ENCODE assay signal across 1 cellular context in the genomic region with DNA sequence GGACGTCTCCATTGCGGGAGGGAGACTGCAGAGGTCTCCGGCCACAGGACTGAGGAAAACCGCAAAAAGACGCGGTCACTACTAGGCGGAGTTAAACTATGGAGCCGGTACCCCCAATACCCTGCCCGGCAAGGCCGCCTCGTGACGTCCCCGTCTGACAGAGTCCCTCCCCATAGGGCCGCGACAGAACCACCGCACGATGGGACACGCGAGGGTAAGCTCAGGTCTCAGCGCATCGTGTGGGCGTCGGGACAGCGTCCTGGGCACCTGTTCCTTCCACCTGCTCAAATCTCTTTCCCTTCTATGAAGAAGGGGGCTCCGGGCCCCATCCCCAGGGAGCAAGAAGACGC.
TF ChIP-seq lines count a peak whose summit lies in the region.

No MANE protein-coding gene starts in this region.

TF ChIP-seq in HepG2, 621 proteins besides CTCF, POLR2A, EP300 and RAD21 (continued from another document and continues in another):
- TF ChIP-seq, protein P1, sequence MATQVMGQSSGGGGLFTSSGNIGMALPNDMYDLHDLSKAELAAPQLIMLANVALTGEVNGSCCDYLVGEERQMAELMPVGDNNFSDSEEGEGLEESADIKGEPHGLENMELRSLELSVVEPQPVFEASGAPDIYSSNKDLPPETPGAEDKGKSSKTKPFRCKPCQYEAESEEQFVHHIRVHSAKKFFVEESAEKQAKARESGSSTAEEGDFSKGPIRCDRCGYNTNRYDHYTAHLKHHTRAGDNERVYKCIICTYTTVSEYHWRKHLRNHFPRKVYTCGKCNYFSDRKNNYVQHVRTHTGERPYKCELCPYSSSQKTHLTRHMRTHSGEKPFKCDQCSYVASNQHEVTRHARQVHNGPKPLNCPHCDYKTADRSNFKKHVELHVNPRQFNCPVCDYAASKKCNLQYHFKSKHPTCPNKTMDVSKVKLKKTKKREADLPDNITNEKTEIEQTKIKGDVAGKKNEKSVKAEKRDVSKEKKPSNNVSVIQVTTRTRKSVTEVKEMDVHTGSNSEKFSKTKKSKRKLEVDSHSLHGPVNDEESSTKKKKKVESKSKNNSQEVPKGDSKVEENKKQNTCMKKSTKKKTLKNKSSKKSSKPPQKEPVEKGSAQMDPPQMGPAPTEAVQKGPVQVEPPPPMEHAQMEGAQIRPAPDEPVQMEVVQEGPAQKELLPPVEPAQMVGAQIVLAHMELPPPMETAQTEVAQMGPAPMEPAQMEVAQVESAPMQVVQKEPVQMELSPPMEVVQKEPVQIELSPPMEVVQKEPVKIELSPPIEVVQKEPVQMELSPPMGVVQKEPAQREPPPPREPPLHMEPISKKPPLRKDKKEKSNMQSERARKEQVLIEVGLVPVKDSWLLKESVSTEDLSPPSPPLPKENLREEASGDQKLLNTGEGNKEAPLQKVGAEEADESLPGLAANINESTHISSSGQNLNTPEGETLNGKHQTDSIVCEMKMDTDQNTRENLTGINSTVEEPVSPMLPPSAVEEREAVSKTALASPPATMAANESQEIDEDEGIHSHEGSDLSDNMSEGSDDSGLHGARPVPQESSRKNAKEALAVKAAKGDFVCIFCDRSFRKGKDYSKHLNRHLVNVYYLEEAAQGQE (IDR thresholded peaks at IDR 0.05; ENCODE audit: borderline replicate concordance in 1 of 2, low read depth in 1 of 2, low read length in 2 of 2): no peak
- no peak; the same call in 1 of the 2 replicates for TF ChIP-seq ZNF788 (CRISPR knock-in tag; IDR thresholded peaks at IDR 0.05; ENCODE audit: borderline replicate concordance)
- TF ChIP-seq, protein P2, sequence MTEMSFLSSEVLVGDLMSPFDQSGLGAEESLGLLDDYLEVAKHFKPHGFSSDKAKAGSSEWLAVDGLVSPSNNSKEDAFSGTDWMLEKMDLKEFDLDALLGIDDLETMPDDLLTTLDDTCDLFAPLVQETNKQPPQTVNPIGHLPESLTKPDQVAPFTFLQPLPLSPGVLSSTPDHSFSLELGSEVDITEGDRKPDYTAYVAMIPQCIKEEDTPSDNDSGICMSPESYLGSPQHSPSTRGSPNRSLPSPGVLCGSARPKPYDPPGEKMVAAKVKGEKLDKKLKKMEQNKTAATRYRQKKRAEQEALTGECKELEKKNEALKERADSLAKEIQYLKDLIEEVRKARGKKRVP (CRISPR knock-in tag; IDR thresholded peaks at IDR 0.05): 0 out of 4 replicates have a peak, but pooled peaks of 1 of the 2 experiments have one; percentile 2
- TF ChIP-seq ZNF30 (CRISPR knock-in tag; IDR thresholded peaks at IDR 0.05): 0 out of 2 replicates have a peak, but pooled peaks have one; percentile 11
- 0 out of 2 replicates have a peak, but pooled peaks have one; percentile 10 for TF ChIP-seq NCOR1 (IDR thresholded peaks at IDR 0.05; ENCODE audit: borderline replicate concordance, low read length)
- TF ChIP-seq IRX3 (CRISPR knock-in tag; IDR thresholded peaks at IDR 0.05; ENCODE audit: borderline replicate concordance, low read depth): no peak; the same call in 1 of the 2 replicates
- TF ChIP-seq RNF2 (conservative IDR thresholded peaks at IDR 0.05; ENCODE audit: low read depth): peak; percentile 69
- 0 out of 2 replicates have a peak, but pooled peaks have one; percentile 21 for TF ChIP-seq JUND (CRISPR knock-in tag; IDR thresholded peaks at IDR 0.05)
- TF ChIP-seq, protein P3, sequence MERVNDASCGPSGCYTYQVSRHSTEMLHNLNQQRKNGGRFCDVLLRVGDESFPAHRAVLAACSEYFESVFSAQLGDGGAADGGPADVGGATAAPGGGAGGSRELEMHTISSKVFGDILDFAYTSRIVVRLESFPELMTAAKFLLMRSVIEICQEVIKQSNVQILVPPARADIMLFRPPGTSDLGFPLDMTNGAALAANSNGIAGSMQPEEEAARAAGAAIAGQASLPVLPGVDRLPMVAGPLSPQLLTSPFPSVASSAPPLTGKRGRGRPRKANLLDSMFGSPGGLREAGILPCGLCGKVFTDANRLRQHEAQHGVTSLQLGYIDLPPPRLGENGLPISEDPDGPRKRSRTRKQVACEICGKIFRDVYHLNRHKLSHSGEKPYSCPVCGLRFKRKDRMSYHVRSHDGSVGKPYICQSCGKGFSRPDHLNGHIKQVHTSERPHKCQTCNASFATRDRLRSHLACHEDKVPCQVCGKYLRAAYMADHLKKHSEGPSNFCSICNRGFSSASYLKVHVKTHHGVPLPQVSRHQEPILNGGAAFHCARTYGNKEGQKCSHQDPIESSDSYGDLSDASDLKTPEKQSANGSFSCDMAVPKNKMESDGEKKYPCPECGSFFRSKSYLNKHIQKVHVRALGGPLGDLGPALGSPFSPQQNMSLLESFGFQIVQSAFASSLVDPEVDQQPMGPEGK (CRISPR knock-in tag; IDR thresholded peaks at IDR 0.05): no peak
- 0 out of 2 replicates have a peak, but pooled peaks have one; percentile 65 for TF ChIP-seq MTF2 (CRISPR knock-in tag; IDR thresholded peaks at IDR 0.05; ENCODE audit: borderline replicate concordance)
- TF ChIP-seq DMAP1 (CRISPR knock-in tag; IDR thresholded peaks at IDR 0.05): no peak
- peak; percentile 70; the same call in 1 of the 2 replicates for TF ChIP-seq SRY (CRISPR knock-in tag; IDR thresholded peaks at IDR 0.05)
- TF ChIP-seq TBP (CRISPR knock-in tag; IDR thresholded peaks at IDR 0.05): no peak
- TF ChIP-seq ZFYVE20 (CRISPR knock-in tag; IDR thresholded peaks at IDR 0.05; ENCODE audit: borderline replicate concordance, low read depth): no peak
- TF ChIP-seq, protein P4, sequence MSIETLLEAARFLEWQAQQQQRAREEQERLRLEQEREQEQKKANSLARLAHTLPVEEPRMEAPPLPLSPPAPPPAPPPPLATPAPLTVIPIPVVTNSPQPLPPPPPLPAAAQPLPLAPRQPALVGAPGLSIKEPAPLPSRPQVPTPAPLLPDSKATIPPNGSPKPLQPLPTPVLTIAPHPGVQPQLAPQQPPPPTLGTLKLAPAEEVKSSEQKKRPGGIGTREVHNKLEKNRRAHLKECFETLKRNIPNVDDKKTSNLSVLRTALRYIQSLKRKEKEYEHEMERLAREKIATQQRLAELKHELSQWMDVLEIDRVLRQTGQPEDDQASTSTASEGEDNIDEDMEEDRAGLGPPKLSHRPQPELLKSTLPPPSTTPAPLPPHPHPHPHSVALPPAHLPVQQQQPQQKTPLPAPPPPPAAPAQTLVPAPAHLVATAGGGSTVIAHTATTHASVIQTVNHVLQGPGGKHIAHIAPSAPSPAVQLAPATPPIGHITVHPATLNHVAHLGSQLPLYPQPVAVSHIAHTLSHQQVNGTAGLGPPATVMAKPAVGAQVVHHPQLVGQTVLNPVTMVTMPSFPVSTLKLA (IDR thresholded peaks at IDR 0.05): no peak
- no peak for TF ChIP-seq ZNF256 (CRISPR knock-in tag; conservative IDR thresholded peaks at IDR 0.05)
- no peak for TF ChIP-seq ZNF850 (CRISPR knock-in tag; conservative IDR thresholded peaks at IDR 0.05)
- TF ChIP-seq, protein P5, sequence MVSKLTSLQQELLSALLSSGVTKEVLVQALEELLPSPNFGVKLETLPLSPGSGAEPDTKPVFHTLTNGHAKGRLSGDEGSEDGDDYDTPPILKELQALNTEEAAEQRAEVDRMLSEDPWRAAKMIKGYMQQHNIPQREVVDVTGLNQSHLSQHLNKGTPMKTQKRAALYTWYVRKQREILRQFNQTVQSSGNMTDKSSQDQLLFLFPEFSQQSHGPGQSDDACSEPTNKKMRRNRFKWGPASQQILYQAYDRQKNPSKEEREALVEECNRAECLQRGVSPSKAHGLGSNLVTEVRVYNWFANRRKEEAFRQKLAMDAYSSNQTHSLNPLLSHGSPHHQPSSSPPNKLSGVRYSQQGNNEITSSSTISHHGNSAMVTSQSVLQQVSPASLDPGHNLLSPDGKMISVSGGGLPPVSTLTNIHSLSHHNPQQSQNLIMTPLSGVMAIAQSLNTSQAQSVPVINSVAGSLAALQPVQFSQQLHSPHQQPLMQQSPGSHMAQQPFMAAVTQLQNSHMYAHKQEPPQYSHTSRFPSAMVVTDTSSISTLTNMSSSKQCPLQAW (CRISPR knock-in tag; IDR thresholded peaks at IDR 0.05): no peak
- 0 out of 2 replicates have a peak, but pooled peaks have one; percentile 26 for TF ChIP-seq ZNF598 (CRISPR knock-in tag; IDR thresholded peaks at IDR 0.05; ENCODE audit: borderline replicate concordance)
- no peak for TF ChIP-seq IKZF4 (CRISPR knock-in tag; IDR thresholded peaks at IDR 0.05; ENCODE audit: borderline replicate concordance, low read depth, not compliant biosample characterization)
- no peak for TF ChIP-seq RFXAP (CRISPR knock-in tag; IDR thresholded peaks at IDR 0.05; ENCODE audit: borderline replicate concordance)
- TF ChIP-seq ZNF253 (CRISPR knock-in tag; IDR thresholded peaks at IDR 0.05; ENCODE audit: borderline replicate concordance): no peak; the same call in 1 of the 2 replicates
- TF ChIP-seq ATM (IDR thresholded peaks at IDR 0.05; ENCODE audit: borderline replicate concordance): no peak
- no peak for TF ChIP-seq MAFK (conservative IDR thresholded peaks at IDR 0.05 in 1 of 2, IDR thresholded peaks at IDR 0.05 in 1 of 2; ENCODE audit: low read length in 2 of 2)
- no peak for TF ChIP-seq ZBTB1 (CRISPR knock-in tag; IDR thresholded peaks at IDR 0.05; ENCODE audit: borderline replicate concordance)
- no peak for TF ChIP-seq ZNF431 (CRISPR knock-in tag; IDR thresholded peaks at IDR 0.05; ENCODE audit: borderline replicate concordance, low read depth)
- TF ChIP-seq DDIT3 (CRISPR knock-in tag; IDR thresholded peaks at IDR 0.05): no peak
- no peak for TF ChIP-seq ZNF382 (CRISPR knock-in tag; IDR thresholded peaks at IDR 0.05; ENCODE audit: borderline replicate concordance)
- TF ChIP-seq NCOA1 (CRISPR knock-in tag; IDR thresholded peaks at IDR 0.05): peak; percentile 71
- TF ChIP-seq, protein P6, sequence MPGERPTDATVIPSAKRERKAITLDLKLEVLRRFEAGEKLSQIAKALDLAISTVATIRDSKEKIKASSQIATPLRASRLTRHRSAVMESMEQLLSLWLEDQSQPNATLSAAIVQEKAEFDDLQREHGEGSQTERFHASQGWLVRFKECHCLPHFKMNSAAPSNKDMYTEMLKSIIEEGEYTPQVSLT (CRISPR knock-in tag; IDR thresholded peaks at IDR 0.05; ENCODE audit: borderline replicate concordance, low read depth): no peak
- TF ChIP-seq NFE2L1 (CRISPR knock-in tag; IDR thresholded peaks at IDR 0.05; ENCODE audit: borderline replicate concordance): no peak
- TF ChIP-seq REL (CRISPR knock-in tag; conservative IDR thresholded peaks at IDR 0.05): no peak
- TF ChIP-seq ZNF292 (CRISPR knock-in tag; IDR thresholded peaks at IDR 0.05; ENCODE audit: borderline replicate concordance, low read depth): no peak
- peak; percentile 59; the same call in 1 of the 3 replicates for TF ChIP-seq MXI1 (IDR thresholded peaks at IDR 0.05; ENCODE audit: borderline replicate concordance, low read depth, low read length)
- TF ChIP-seq FOXJ3 (CRISPR knock-in tag; IDR thresholded peaks at IDR 0.05; ENCODE audit: borderline replicate concordance): no peak
- 0 out of 2 replicates have a peak, but pooled peaks have one; percentile 48 for TF ChIP-seq JUNB (CRISPR knock-in tag; IDR thresholded peaks at IDR 0.05; ENCODE audit: borderline replicate concordance)
- peak; percentile 97; the same call in 1 of the 2 replicates for TF ChIP-seq FUBP1 (CRISPR knock-in tag; IDR thresholded peaks at IDR 0.05; ENCODE audit: borderline replicate concordance)
- TF ChIP-seq, protein P7, sequence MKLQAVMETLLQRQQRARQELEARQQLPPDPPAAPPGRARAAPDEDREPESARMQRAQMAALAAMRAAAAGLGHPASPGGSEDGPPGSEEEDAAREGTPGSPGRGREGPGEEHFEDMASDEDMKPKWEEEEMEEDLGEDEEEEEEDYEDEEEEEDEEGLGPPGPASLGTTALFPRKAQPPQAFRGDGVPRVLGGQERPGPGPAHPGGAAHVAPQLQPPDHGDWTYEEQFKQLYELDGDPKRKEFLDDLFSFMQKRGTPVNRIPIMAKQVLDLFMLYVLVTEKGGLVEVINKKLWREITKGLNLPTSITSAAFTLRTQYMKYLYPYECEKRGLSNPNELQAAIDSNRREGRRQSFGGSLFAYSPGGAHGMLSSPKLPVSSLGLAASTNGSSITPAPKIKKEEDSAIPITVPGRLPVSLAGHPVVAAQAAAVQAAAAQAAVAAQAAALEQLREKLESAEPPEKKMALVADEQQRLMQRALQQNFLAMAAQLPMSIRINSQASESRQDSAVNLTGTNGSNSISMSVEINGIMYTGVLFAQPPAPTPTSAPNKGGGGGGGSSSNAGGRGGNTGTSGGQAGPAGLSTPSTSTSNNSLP (IDR thresholded peaks at IDR 0.05; ENCODE audit: low read depth, low read length): no peak
- peak; percentile 19; the same call in 1 of the 2 replicates for TF ChIP-seq BORCS8-MEF2B (CRISPR knock-in tag; IDR thresholded peaks at IDR 0.05)
- no peak; the same call in 1 of the 2 replicates for TF ChIP-seq ZNF33A (CRISPR knock-in tag; IDR thresholded peaks at IDR 0.05; ENCODE audit: borderline replicate concordance)
- no peak; the same call in 1 of the 2 replicates for TF ChIP-seq ZNF230 (CRISPR knock-in tag; IDR thresholded peaks at IDR 0.05)
- peak; percentile 53; the same call in 1 of the 2 replicates for TF ChIP-seq GATAD2A (CRISPR knock-in tag; IDR thresholded peaks at IDR 0.05)
- TF ChIP-seq GFI1 (CRISPR knock-in tag; IDR thresholded peaks at IDR 0.05; ENCODE audit: borderline replicate concordance): no peak
- TF ChIP-seq ZNF816 (CRISPR knock-in tag; IDR thresholded peaks at IDR 0.05; ENCODE audit: borderline replicate concordance): 0 out of 2 replicates have a peak, but pooled peaks have one; percentile 43
- TF ChIP-seq KDM5A (IDR thresholded peaks at IDR 0.05; ENCODE audit: borderline replicate concordance, low read length): no peak
- TF ChIP-seq DNMT3B (CRISPR knock-in tag; conservative IDR thresholded peaks at IDR 0.05): no peak
- TF ChIP-seq, protein P8, sequence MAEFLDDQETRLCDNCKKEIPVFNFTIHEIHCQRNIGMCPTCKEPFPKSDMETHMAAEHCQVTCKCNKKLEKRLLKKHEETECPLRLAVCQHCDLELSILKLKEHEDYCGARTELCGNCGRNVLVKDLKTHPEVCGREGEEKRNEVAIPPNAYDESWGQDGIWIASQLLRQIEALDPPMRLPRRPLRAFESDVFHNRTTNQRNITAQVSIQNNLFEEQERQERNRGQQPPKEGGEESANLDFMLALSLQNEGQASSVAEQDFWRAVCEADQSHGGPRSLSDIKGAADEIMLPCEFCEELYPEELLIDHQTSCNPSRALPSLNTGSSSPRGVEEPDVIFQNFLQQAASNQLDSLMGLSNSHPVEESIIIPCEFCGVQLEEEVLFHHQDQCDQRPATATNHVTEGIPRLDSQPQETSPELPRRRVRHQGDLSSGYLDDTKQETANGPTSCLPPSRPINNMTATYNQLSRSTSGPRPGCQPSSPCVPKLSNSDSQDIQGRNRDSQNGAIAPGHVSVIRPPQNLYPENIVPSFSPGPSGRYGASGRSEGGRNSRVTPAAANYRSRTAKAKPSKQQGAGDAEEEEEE (CRISPR knock-in tag; IDR thresholded peaks at IDR 0.05; ENCODE audit: borderline replicate concordance): no peak; the same call in 1 of the 2 replicates
